In genomic region chr2:28341208-28341891, GRCh38 we compare ENCODE assay signal across 16 cellular contexts. TPM values are rescaled to one million over a fixed set of nuclear protein-coding genes. Genes with fewer than 3 reads are reported as not detected.
DNase-seq lines count a peak whose midpoint lies in the region; ATAC-seq and TF ChIP-seq lines count a peak whose summit lies in the region.
"Had no signal": no experiment of that assay in that cellular context is flagged by ENCODE, and none has a peak within 500 bp of the region (broad histone marks: within the 10 kb centered on the region; RNA-seq: fewer than 3 reads in every experiment).

No MANE protein-coding gene starts in this region.

- peak overlapping the region; percentile 3; the same call in 1 of the 2 replicates for H3K4me3 ChIP-seq in BE2C (ENCODE audit: low read depth, low read length)
- H3K4me3 ChIP-seq in esophagus squamous epithelium = no peak overlapping the region
- H3K4me3 ChIP-seq in prostate gland = no peak overlapping the region

- no peak overlapping the region for H3K27ac Mint-ChIP-seq in stimulated activated naive B cell treated with anti-CD40 and anti-IgM and Interleukin-4, amounts not matched to agents 10 μg/mL and 1 μg/mL and 100 μg/mL, for 72 hours
- H3K27ac Mint-ChIP-seq: activated T-helper 2 cell treated with anti-CD3 and anti-CD28 coated beads, Interferon-gamma antibody, Interleukin-2, Interleukin-4, amounts not matched to agents 10 μg/mL and 5 μg/mL and 100 μg/mL, durations not matched to agents 14 hours and 24 hours and 36 hours; T-helper 1 cell treated with Interleukin-12 subunit alpha and Interleukin-12 subunit beta and Interleukin-4 antibody, amounts not matched to agents 30 μg/mL and 1 μg/mL, for 36 hours had no signal

- POLR2A ChIA-PET in RWPE1 (lab: Yijun Ruan, JAX; ENCODE audit: low non-redundant PET) = interaction anchor here (0.6 kb wide), 1 partner anchor 8 kb away, joined by 3 read pairs; no protein-coding TSS in a partner anchor

- peaks cover 9% of the 10 kb centered on the region for H3K4me1 ChIP-seq in BE2C
- H3K4me1 ChIP-seq in esophagus squamous epithelium = peaks cover 21 to 91% (median 44%) of the 10 kb centered on the region in 3 donors
- peaks cover 9% of the 10 kb centered on the region for H3K4me1 ChIP-seq in prostate gland (replicated peaks)

- TF ChIP-seq CTCF in BE2C (IDR thresholded peaks at IDR 0.05; ENCODE audit: low read depth, low read length) (no peak), RWPE1 (conservative IDR thresholded peaks at IDR 0.05; ENCODE audit: low read depth) (no peak), esophagus squamous epithelium (IDR thresholded peaks at IDR 0.05) (no peak), prostate gland (IDR thresholded peaks at IDR 0.05) (no peak)

- DNase-seq in BE2C = no peak
- DNase-seq in RWPE1 (ENCODE audit: low spot score) = no peak
- DNase-seq in esophagus squamous epithelium (lab: John Stamatoyannopoulos, UW) = no peak
- no peak for DNase-seq in prostate gland (ENCODE audit: low spot score)
- DNase-seq in stimulated activated naive B cell treated with anti-CD40 and anti-IgM and Interleukin-4, amounts not matched to agents 10 μg/mL and 1 μg/mL and 100 μg/mL, for 72 hours = no peak
- DNase-seq in OCI-M1 (lab: John Stamatoyannopoulos, UW) = no peak
- DNase-seq in pons (ENCODE audit: low spot score) = no peak
- no peak for DNase-seq in NCI-H146 (lab: John Stamatoyannopoulos, UW)
- DNase-seq: activated CD4-positive, alpha-beta T cell treated with anti-CD3 and anti-CD28 coated beads, Interleukin-2, amount 50 U/mL, for 4 hours; DMS79 treated with DMSO at 0.1 percent for 48 hours; effector memory CD4-positive, alpha-beta T cell; MV-4-11; stimulated activated CD4-positive, alpha-beta T cell treated with anti-CD3 and anti-CD28 coated beads, Interleukin-1b, Interleukin-23, amount 100 ng/mL, for 48 hours; stimulated activated CD8-positive, alpha-beta memory T cell treated with anti-CD3 and anti-CD28 coated beads, Interleukin-4, amount 100 ng/mL, for 48 hours had no signal

- H3K4me1 Mint-ChIP-seq in stimulated activated naive B cell treated with anti-CD40 and anti-IgM and Interleukin-4, amounts not matched to agents 10 μg/mL and 1 μg/mL and 100 μg/mL, for 72 hours = peaks cover 0 to 13% of the 10 kb centered on the region in 2 donors

- peak overlapping the region; percentile 81 for H3K27ac ChIP-seq in RWPE1
- peak overlapping the region; percentile 26 to 82 (median 78) for H3K27ac ChIP-seq in esophagus squamous epithelium
- H3K27ac ChIP-seq in prostate gland = peak overlapping the region; percentile 68 to 76

- CTCF ChIA-PET in RWPE1 (lab: Yijun Ruan, JAX) = interaction anchor here (0.7 kb wide), 1 partner anchor 509 kb away, joined by 3 read pairs; no protein-coding TSS in a partner anchor

- H3K36me3 ChIP-seq in BE2C (no peaks in the 10 kb centered on the region), esophagus squamous epithelium (no peaks in the 10 kb centered on the region), prostate gland (no peaks in the 10 kb centered on the region)

- intact Hi-C loops in esophagus squamous epithelium (cut with DNase I) (no loop called here), prostate gland (cut with DNase I) (no loop called here)

- peaks cover 11% of the 10 kb centered on the region in 2 donors for H3K36me3 Mint-ChIP-seq in stimulated activated naive B cell treated with anti-CD40 and anti-IgM and Interleukin-4, amounts not matched to agents 10 μg/mL and 1 μg/mL and 100 μg/mL, for 72 hours

- TF ChIP-seq POLR2A in esophagus squamous epithelium (IDR thresholded peaks at IDR 0.05) (no peak), prostate gland (IDR thresholded peaks at IDR 0.05) (no peak)

- 72 to 75% methylated on average over 14 to 15 of the region's 17 CpGs for WGBS in esophagus squamous epithelium, 2 donors
- 65% methylated on average over 17 of the region's 17 CpGs for WGBS in prostate gland

- no peaks in the 10 kb centered on the region for H3K27me3 Mint-ChIP-seq in stimulated activated naive B cell treated with anti-CD40 and anti-IgM and Interleukin-4, amounts not matched to agents 10 μg/mL and 1 μg/mL and 100 μg/mL, for 72 hours

- ATAC-seq in stimulated activated naive B cell treated with anti-CD40 and anti-IgM and Interleukin-4, amounts not matched to agents 10 μg/mL and 1 μg/mL and 100 μg/mL, for 72 hours (replicated peaks) = no peak

- H3K9me3 Mint-ChIP-seq in stimulated activated naive B cell treated with anti-CD40 and anti-IgM and Interleukin-4, amounts not matched to agents 10 μg/mL and 1 μg/mL and 100 μg/mL, for 72 hours = no peaks in the 10 kb centered on the region
- H3K9me3 Mint-ChIP-seq: activated T-helper 2 cell treated with anti-CD3 and anti-CD28 coated beads, Interferon-gamma antibody, Interleukin-2, Interleukin-4, amounts not matched to agents 10 μg/mL and 5 μg/mL and 100 μg/mL, durations not matched to agents 14 hours and 24 hours and 36 hours; T-helper 1 cell treated with Interleukin-12 subunit alpha and Interleukin-12 subunit beta and Interleukin-4 antibody, amounts not matched to agents 30 μg/mL and 1 μg/mL, for 36 hours had no signal

- H3K9me3 ChIP-seq in BE2C (no peaks in the 10 kb centered on the region), esophagus squamous epithelium (no peaks in the 10 kb centered on the region), prostate gland (no peaks in the 10 kb centered on the region)

- H3K27me3 ChIP-seq in BE2C (no peaks in the 10 kb centered on the region), esophagus squamous epithelium (no peaks in the 10 kb centered on the region), prostate gland (replicated peaks; ENCODE audit: insufficient read depth) (no peaks in the 10 kb centered on the region)

- no peak overlapping the region for H3K4me3 Mint-ChIP-seq in stimulated activated naive B cell treated with anti-CD40 and anti-IgM and Interleukin-4, amounts not matched to agents 10 μg/mL and 1 μg/mL and 100 μg/mL, for 72 hours
- H3K4me3 Mint-ChIP-seq: T-helper 1 cell treated with Interleukin-12 subunit alpha and Interleukin-12 subunit beta and Interleukin-4 antibody, amounts not matched to agents 30 μg/mL and 1 μg/mL, for 36 hours had no signal

RNA-seq across cellular contexts. Expression of gene FOSL2, which starts 51.3 kb away (rescaled TPM):
- polyA plus RNA-seq in BE2C (2012; ENCODE audit: insufficient read depth, insufficient read length, low read depth) = 16.2 TPM
- total RNA-seq in esophagus squamous epithelium (100 to 1,000 TPM; 100 to 234 (median 144) TPM), prostate gland (10 to 100 TPM; 57.4 to 94.2 TPM)
